In genomic region chr21:32604484-32604883, GRCh38 we compare ENCODE assay signal across 18 cellular contexts. TPM values are rescaled to one million over a fixed set of nuclear protein-coding genes. Genes with fewer than 3 reads are reported as not detected.
DNase-seq lines count a peak whose midpoint lies in the region; TF ChIP-seq lines count a peak whose summit lies in the region.
"Had no signal": no experiment of that assay in that cellular context is flagged by ENCODE, and none has a peak within 500 bp of the region (broad histone marks: within the 10 kb centered on the region; RNA-seq: fewer than 3 reads in every experiment).

No MANE protein-coding gene starts in this region.

- H3K4me3 Mint-ChIP-seq in neural progenitor cell = no peak overlapping the region
- H3K4me3 Mint-ChIP-seq: activated B cell treated with CpG ODN at 0.5 μM for 24 hours; activated T-helper 17 cell treated with anti-CD3 and anti-CD28 coated beads, Interleukin-2, amount 50 U/mL, for 72 hours; natural killer cell treated with Interleukin-12 subunit alpha and Interleukin-12 subunit beta and Interleukin-15 and Interleukin-18, amount 100 ng/mL, for 72 hours had no signal

- H3K9me3 ChIP-seq in neural progenitor cell (ENCODE audit: low read depth) (no peaks in the 10 kb centered on the region), ascending aorta (no peaks in the 10 kb centered on the region)
- H3K9me3 ChIP-seq: BLaER1, tibial nerve had no signal

- H3K27me3 Mint-ChIP-seq in neural progenitor cell (ENCODE audit: insufficient read depth, low read depth) = peaks cover 5% of the 10 kb centered on the region
- H3K27me3 Mint-ChIP-seq: activated B cell treated with CpG ODN at 0.5 μM for 24 hours; activated T-helper 17 cell treated with anti-CD3 and anti-CD28 coated beads, Interleukin-2, amount 50 U/mL, for 72 hours; natural killer cell treated with Interleukin-12 subunit alpha and Interleukin-12 subunit beta and Interleukin-15 and Interleukin-18, amount 100 ng/mL, for 72 hours had no signal

- intact Hi-C loops in ascending aorta (cut with DNase I) = loop anchor here (5.0 kb wide), 1 partner anchor 737 kb away; no protein-coding TSS in a partner anchor

- H3F3A ChIP-seq in neural progenitor cell (ENCODE audit: low read depth) = peaks cover 42% of the 10 kb centered on the region

- no peaks in the 10 kb centered on the region for H3K27me3 ChIP-seq in neural progenitor cell
- H3K27me3 ChIP-seq in ascending aorta = no peaks in the 10 kb centered on the region
- H3K27me3 ChIP-seq: BLaER1, tibial nerve had no signal

- H3K79me2 ChIP-seq in neural progenitor cell (ENCODE audit: low read depth) = no peaks in the 10 kb centered on the region

- H3K27ac Mint-ChIP-seq in neural progenitor cell = peak overlapping the region; percentile 40
- H3K27ac Mint-ChIP-seq: activated B cell treated with CpG ODN at 0.5 μM for 24 hours; activated T-helper 17 cell treated with anti-CD3 and anti-CD28 coated beads, Interleukin-2, amount 50 U/mL, for 72 hours; natural killer cell treated with Interleukin-12 subunit alpha and Interleukin-12 subunit beta and Interleukin-15 and Interleukin-18, amount 100 ng/mL, for 72 hours had no signal

- TF ChIP-seq CTCF in neural progenitor cell (IDR thresholded peaks at IDR 0.05) = no peak
- no peak for TF ChIP-seq CTCF in ascending aorta (IDR thresholded peaks at IDR 0.05)

- peaks cover 25% of the 10 kb centered on the region for H4K20me1 ChIP-seq in neural progenitor cell (ENCODE audit: low read depth)

- H3K9ac ChIP-seq in neural progenitor cell = no peak overlapping the region
- H3K9ac ChIP-seq: BLaER1 had no signal

- H3K4me3 ChIP-seq in neural progenitor cell = no peak overlapping the region
- H3K4me3 ChIP-seq in ascending aorta = no peak overlapping the region
- H3K4me3 ChIP-seq: BLaER1, K562, tibial nerve had no signal

- peak overlapping the region; percentile 14 for H3K4me2 ChIP-seq in neural progenitor cell
- H3K4me2 ChIP-seq: BLaER1 had no signal

- no peak overlapping the region for H2AFZ ChIP-seq in neural progenitor cell (replicated peaks)

- DNase-seq in NCI-H1105 (lab: John Stamatoyannopoulos, UW) = peak; percentile 12
- DNase-seq in NCI-H2171 treated with DMSO at 0.1 percent for 48 hours (lab: John Stamatoyannopoulos, UW) = peak; percentile 99
- DNase-seq in cerebellar cortex (ENCODE audit: low spot score) = peak; percentile 90
- peak; percentile 47 for DNase-seq in neural progenitor cell (ENCODE audit: low spot score)
- no peak for DNase-seq in HuH-7.5 (ENCODE audit: low spot score)
- no peak for DNase-seq in activated effector memory CD4-positive, alpha-beta T cell treated with anti-CD3 and anti-CD28 coated beads, Interleukin-2, amount 50 U/mL, for 16 hours
- DNase-seq in ascending aorta (ENCODE audit: low spot score in 2 of 2) = no peak
- DNase-seq: activated B cell treated with CpG ODN at 0.5 μM for 24 hours; cortex of kidney; DMS153; foreskin melanocyte; stimulated activated naive CD4-positive, alpha-beta T cell; T-helper 1 cell had no signal

- peaks cover 16% of the 10 kb centered on the region for H3K4me1 Mint-ChIP-seq in neural progenitor cell
- H3K4me1 Mint-ChIP-seq: activated T-helper 17 cell treated with anti-CD3 and anti-CD28 coated beads, Interleukin-2, amount 50 U/mL, for 72 hours had no signal

- H3K4me1 ChIP-seq in neural progenitor cell = peaks cover 20% of the 10 kb centered on the region
- no peaks in the 10 kb centered on the region for H3K4me1 ChIP-seq in ascending aorta
- H3K4me1 ChIP-seq: tibial nerve had no signal

- H3K36me3 ChIP-seq in neural progenitor cell (no peaks in the 10 kb centered on the region), ascending aorta (peaks cover 65 to 70% of the 10 kb centered on the region in 2 donors)

- H3K27ac ChIP-seq in neural progenitor cell (peak overlapping the region; percentile 21), ascending aorta (no peak overlapping the region)
- H3K27ac ChIP-seq: BLaER1, tibial nerve had no signal

- H3K9me3 Mint-ChIP-seq in neural progenitor cell = no peaks in the 10 kb centered on the region
- H3K9me3 Mint-ChIP-seq: activated B cell treated with CpG ODN at 0.5 μM for 24 hours; activated T-helper 17 cell treated with anti-CD3 and anti-CD28 coated beads, Interleukin-2, amount 50 U/mL, for 72 hours; natural killer cell treated with Interleukin-12 subunit alpha and Interleukin-12 subunit beta and Interleukin-15 and Interleukin-18, amount 100 ng/mL, for 72 hours had no signal

- peaks cover 27% of the 10 kb centered on the region for H3K36me3 Mint-ChIP-seq in neural progenitor cell

RNA-seq across cellular contexts. Expression of gene CFAP298, which starts 7.7 kb away (rescaled TPM):
- total RNA-seq in neural progenitor cell (ENCODE audit: low replicate concordance) (44.0 and 52.0 TPM in 2 replicates), ascending aorta (18.3 TPM)

RNA-seq across cellular contexts. Expression of gene TCP10L, which starts 19.2 kb away (rescaled TPM):
- total RNA-seq in neural progenitor cell (ENCODE audit: low replicate concordance) (0.59 and 3.7 TPM in 2 replicates), ascending aorta (3.9 TPM)

Comparison
In these comparisons a context has a peak if more than half of its experiments do, and no peak if none do; other contexts are left out.
1. DNase-seq: peak in NCI-H1105 (single experiment), NCI-H2171 treated with DMSO at 0.1 percent for 48 hours (single experiment), cerebellar cortex (single experiment) and neural progenitor cell (single experiment); none in HuH-7.5 (single experiment), activated effector memory CD4-positive, alpha-beta T cell treated with anti-CD3 and anti-CD28 coated beads, Interleukin-2, amount 50 U/mL, for 16 hours (single experiment) and ascending aorta (0 of 2).